2 cellular contexts compared by ENCODE assay signal in genomic region chr13:24541127-24541475, GRCh38.
TF ChIP-seq lines count a peak whose summit lies in the region.

No MANE protein-coding gene starts in this region.

TF ChIP-seq in GM12878, 131 proteins besides CTCF, POLR2A, EP300 and RAD21:
- no peak for TF ChIP-seq GATAD2B (conservative IDR thresholded peaks at IDR 0.05; ENCODE audit: low read depth)
- TF ChIP-seq CHD2 (IDR thresholded peaks at IDR 0.05; ENCODE audit: borderline replicate concordance, low read depth, low read length), result no peak
- TF ChIP-seq FOXM1 (IDR thresholded peaks at IDR 0.05; ENCODE audit: low read depth, low read length), result no peak
- no peak for TF ChIP-seq SUPT20H (IDR thresholded peaks at IDR 0.05; ENCODE audit: borderline replicate concordance, control insufficient read depth, low read depth, low read length)
- no peak for TF ChIP-seq CBFB (IDR thresholded peaks at IDR 0.05; ENCODE audit: low read depth)
- TF ChIP-seq RELB (IDR thresholded peaks at IDR 0.05; ENCODE audit: low read depth), result no peak
- TF ChIP-seq MXI1 (IDR thresholded peaks at IDR 0.05; ENCODE audit: low read depth, low read length), result no peak
- no peak for TF ChIP-seq RFX5 (IDR thresholded peaks at IDR 0.05; ENCODE audit: low read depth, low read length)
- TF ChIP-seq, protein P1, sequence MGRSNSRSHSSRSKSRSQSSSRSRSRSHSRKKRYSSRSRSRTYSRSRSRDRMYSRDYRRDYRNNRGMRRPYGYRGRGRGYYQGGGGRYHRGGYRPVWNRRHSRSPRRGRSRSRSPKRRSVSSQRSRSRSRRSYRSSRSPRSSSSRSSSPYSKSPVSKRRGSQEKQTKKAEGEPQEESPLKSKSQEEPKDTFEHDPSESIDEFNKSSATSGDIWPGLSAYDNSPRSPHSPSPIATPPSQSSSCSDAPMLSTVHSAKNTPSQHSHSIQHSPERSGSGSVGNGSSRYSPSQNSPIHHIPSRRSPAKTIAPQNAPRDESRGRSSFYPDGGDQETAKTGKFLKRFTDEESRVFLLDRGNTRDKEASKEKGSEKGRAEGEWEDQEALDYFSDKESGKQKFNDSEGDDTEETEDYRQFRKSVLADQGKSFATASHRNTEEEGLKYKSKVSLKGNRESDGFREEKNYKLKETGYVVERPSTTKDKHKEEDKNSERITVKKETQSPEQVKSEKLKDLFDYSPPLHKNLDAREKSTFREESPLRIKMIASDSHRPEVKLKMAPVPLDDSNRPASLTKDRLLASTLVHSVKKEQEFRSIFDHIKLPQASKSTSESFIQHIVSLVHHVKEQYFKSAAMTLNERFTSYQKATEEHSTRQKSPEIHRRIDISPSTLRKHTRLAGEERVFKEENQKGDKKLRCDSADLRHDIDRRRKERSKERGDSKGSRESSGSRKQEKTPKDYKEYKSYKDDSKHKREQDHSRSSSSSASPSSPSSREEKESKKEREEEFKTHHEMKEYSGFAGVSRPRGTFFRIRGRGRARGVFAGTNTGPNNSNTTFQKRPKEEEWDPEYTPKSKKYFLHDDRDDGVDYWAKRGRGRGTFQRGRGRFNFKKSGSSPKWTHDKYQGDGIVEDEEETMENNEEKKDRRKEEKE (IDR thresholded peaks at IDR 0.05), result no peak
- TF ChIP-seq, protein P2, sequence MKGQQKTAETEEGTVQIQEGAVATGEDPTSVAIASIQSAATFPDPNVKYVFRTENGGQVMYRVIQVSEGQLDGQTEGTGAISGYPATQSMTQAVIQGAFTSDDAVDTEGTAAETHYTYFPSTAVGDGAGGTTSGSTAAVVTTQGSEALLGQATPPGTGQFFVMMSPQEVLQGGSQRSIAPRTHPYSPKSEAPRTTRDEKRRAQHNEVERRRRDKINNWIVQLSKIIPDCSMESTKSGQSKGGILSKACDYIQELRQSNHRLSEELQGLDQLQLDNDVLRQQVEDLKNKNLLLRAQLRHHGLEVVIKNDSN (IDR thresholded peaks at IDR 0.05; ENCODE audit: borderline replicate concordance, extremely low read length, insufficient read depth, low read depth, low read length), result no peak
- no peak for TF ChIP-seq ESRRA (IDR thresholded peaks at IDR 0.05; ENCODE audit: low read length)
- TF ChIP-seq BCL11A (IDR thresholded peaks at IDR 0.05; ENCODE audit: low read depth, low read length), result no peak
- no peak for TF ChIP-seq TBL1XR1 (IDR thresholded peaks at IDR 0.05; ENCODE audit: low read depth, low read length)
- no peak for TF ChIP-seq MYC (IDR thresholded peaks at IDR 0.05; ENCODE audit: insufficient read depth, insufficient read length, insufficient replicate concordance, low read length, severe bottlenecking)
- TF ChIP-seq, protein P3, sequence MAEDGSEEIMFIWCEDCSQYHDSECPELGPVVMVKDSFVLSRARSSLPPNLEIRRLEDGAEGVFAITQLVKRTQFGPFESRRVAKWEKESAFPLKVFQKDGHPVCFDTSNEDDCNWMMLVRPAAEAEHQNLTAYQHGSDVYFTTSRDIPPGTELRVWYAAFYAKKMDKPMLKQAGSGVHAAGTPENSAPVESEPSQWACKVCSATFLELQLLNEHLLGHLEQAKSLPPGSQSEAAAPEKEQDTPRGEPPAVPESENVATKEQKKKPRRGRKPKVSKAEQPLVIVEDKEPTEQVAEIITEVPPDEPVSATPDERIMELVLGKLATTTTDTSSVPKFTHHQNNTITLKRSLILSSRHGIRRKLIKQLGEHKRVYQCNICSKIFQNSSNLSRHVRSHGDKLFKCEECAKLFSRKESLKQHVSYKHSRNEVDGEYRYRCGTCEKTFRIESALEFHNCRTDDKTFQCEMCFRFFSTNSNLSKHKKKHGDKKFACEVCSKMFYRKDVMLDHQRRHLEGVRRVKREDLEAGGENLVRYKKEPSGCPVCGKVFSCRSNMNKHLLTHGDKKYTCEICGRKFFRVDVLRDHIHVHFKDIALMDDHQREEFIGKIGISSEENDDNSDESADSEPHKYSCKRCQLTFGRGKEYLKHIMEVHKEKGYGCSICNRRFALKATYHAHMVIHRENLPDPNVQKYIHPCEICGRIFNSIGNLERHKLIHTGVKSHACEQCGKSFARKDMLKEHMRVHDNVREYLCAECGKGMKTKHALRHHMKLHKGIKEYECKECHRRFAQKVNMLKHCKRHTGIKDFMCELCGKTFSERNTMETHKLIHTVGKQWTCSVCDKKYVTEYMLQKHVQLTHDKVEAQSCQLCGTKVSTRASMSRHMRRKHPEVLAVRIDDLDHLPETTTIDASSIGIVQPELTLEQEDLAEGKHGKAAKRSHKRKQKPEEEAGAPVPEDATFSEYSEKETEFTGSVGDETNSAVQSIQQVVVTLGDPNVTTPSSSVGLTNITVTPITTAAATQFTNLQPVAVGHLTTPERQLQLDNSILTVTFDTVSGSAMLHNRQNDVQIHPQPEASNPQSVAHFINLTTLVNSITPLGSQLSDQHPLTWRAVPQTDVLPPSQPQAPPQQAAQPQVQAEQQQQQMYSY (CRISPR knock-in tag; IDR thresholded peaks at IDR 0.05), result no peak

TF ChIP-seq in HepG2, 621 proteins besides CTCF, POLR2A, EP300 and RAD21:
- TF ChIP-seq ZFP36L2 (CRISPR knock-in tag; IDR thresholded peaks at IDR 0.05) (no peak), GTF3A (CRISPR knock-in tag; conservative IDR thresholded peaks at IDR 0.05) (no peak), ZNF607 (CRISPR knock-in tag; IDR thresholded peaks at IDR 0.05; ENCODE audit: borderline replicate concordance) (no peak), CCAR2 (optimal IDR thresholded peaks at IDR 0.05; ENCODE audit: low read depth, low read length) (no peak)
